8 cellular contexts compared by ENCODE assay signal in the genomic region with DNA sequence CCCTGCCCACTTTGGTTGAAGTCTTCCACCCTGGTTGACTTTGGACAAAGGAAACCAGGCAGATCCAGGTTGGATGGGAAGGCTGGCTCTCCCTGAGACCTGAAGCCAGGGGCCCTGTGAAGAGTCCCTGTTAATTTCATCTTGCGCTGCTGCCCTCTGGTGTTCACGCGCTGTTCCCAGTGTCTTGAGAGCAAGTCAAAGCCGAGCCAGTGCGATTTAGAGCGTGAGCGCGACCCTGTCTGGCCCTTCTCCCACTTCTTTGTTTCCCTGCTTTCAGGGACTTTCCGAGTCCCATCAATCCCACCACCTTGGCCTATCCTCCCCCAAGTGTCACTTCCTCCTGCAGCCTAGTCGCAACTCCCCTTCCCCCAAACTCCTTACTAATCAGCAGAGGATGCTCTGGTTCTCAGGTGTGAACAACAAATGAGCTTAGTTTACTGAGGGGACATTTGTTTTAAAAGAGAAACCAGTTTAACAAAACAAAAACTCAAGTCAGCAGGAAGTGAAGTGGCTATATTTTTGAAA. TPM values are rescaled to one million over a fixed set of nuclear protein-coding genes. Genes with fewer than 3 reads are reported as not detected.
DNase-seq lines count a peak whose midpoint lies in the region; ATAC-seq, FAIRE-seq and TF ChIP-seq lines count a peak whose summit lies in the region.

No MANE protein-coding gene starts in this region.

- no peaks in the 10 kb centered on the region for H3K79me2 ChIP-seq in astrocyte (ENCODE audit: insufficient read depth, low read length)

- H3K27me3 Mint-ChIP-seq in astrocyte (ENCODE audit: low read depth, unreplicated experiment), result peaks cover 10% of the 10 kb centered on the region

- H3K4me3 ChIP-seq in SJCRH30 (no peak overlapping the region), astrocyte (ENCODE audit: insufficient read depth, low read depth, low read length) (no peak overlapping the region), iPS DF 6.9 (ENCODE audit: low read length) (no peak overlapping the region)

- H3K27ac Mint-ChIP-seq in astrocyte (ENCODE audit: unreplicated experiment), result no peak overlapping the region

- no peaks in the 10 kb centered on the region for H3K36me3 Mint-ChIP-seq in astrocyte (ENCODE audit: low read depth, unreplicated experiment)

- ATAC-seq in HG02678 (IDR thresholded peaks at IDR 0.05; ENCODE audit: unreplicated experiment) (peak; percentile 38), HG02571 (IDR thresholded peaks at IDR 0.05; ENCODE audit: unreplicated experiment) (no peak), GM18858 (IDR thresholded peaks at IDR 0.05; ENCODE audit: unreplicated experiment) (no peak)

- H3K36me3 ChIP-seq in SJCRH30, result no peaks in the 10 kb centered on the region
- H3K36me3 ChIP-seq in astrocyte (ENCODE audit: insufficient read depth, low read length), result no peaks in the 10 kb centered on the region
- no peaks in the 10 kb centered on the region for H3K36me3 ChIP-seq in iPS DF 6.9 (ENCODE audit: control insufficient read depth, insufficient read depth, low read length)

- no peak for FAIRE-seq in astrocyte (lab: Jason Lieb, UNC)

- peak; percentile 82 for TF ChIP-seq CTCF in astrocyte (IDR thresholded peaks at IDR 0.05; ENCODE audit: insufficient read depth, low read depth, low read length)

- peak overlapping the region; percentile 40 for H3K9ac ChIP-seq in astrocyte (ENCODE audit: low read length)

- no peaks in the 10 kb centered on the region for H3K4me1 ChIP-seq in SJCRH30
- peaks cover 2% of the 10 kb centered on the region for H3K4me1 ChIP-seq in astrocyte (ENCODE audit: insufficient read depth, low read length)
- H3K4me1 ChIP-seq in iPS DF 6.9 (ENCODE audit: control insufficient read depth, insufficient read depth, low read length), result peaks cover 3% of the 10 kb centered on the region; the same call in 1 of the 2 replicates

- H2AFZ ChIP-seq in astrocyte (ENCODE audit: low read depth, low read length), result peak overlapping the region; percentile 73

- H3K9me3 Mint-ChIP-seq in astrocyte (ENCODE audit: unreplicated experiment), result peaks cover 5% of the 10 kb centered on the region

- H3K27ac ChIP-seq in SJCRH30, result no peak overlapping the region
- no peak overlapping the region for H3K27ac ChIP-seq in astrocyte (ENCODE audit: low read depth, low read length)
- H3K27ac ChIP-seq in iPS DF 6.9 (ENCODE audit: low read length), result no peak overlapping the region

- no CpG with 5 or more reads among the region's 10 CpGs for WGBS in iPS DF 6.9 (ENCODE audit: insufficient coverage, insufficient read length)

- H3K4me1 Mint-ChIP-seq in astrocyte (ENCODE audit: low read depth, unreplicated experiment), result no peaks in the 10 kb centered on the region

- no peaks in the 10 kb centered on the region for H3K27me3 ChIP-seq in SJCRH30
- no peaks in the 10 kb centered on the region for H3K27me3 ChIP-seq in astrocyte (ENCODE audit: insufficient read depth, low read length)
- H3K27me3 ChIP-seq in iPS DF 6.9 (ENCODE audit: control insufficient read depth, insufficient read depth, low read length), result no peaks in the 10 kb centered on the region

- H3K4me3 Mint-ChIP-seq in astrocyte (ENCODE audit: unreplicated experiment), result peak overlapping the region; percentile 37

- no peaks in the 10 kb centered on the region for H4K20me1 ChIP-seq in astrocyte (ENCODE audit: insufficient read depth, low read length)

- DNase-seq in ELR (ENCODE audit: low read depth) (peak; percentile 84), SJCRH30 (peak; percentile 82 to 92), astrocyte (ENCODE audit: low read depth) (peak; percentile 45), iPS DF 6.9 (ENCODE audit: low read depth, low spot score) (peak; percentile 95)
- DNase-seq in stimulated activated CD4-positive, alpha-beta T cell treated with anti-CD3 and anti-CD28 coated beads, Interleukin-12 subunit alpha, Interleukin-12 subunit beta, amount 100 ng/mL, for 4 hours, result peak; percentile 92

- H3K9me3 ChIP-seq in SJCRH30 (replicated peaks) (no peaks in the 10 kb centered on the region), astrocyte (ENCODE audit: insufficient read depth, low read depth, low read length) (no peaks in the 10 kb centered on the region), iPS DF 6.9 (ENCODE audit: control insufficient read depth, insufficient read depth, low read length) (no peaks in the 10 kb centered on the region)

- H3K4me2 ChIP-seq in astrocyte (ENCODE audit: low read length), result peak overlapping the region; percentile 78

RNA-seq across cellular contexts. Expression of a gene that starts 25.8 kb away (rescaled TPM):
- 0.08 and 0.51 TPM in 2 replicates for total RNA-seq in SJCRH30 (2014; rRNA removed; shearing (Covaris generic))
- total RNA-seq in astrocyte, result 2.8 and 3.4 TPM in 2 replicates

Comparison
In these comparisons a context has a peak if more than half of its experiments do, and no peak if none do; other contexts are left out.
1. DNase-seq: peak in every context shown above with its lines; median percentile 95 in iPS DF 6.9; 92 in stimulated activated CD4-positive, alpha-beta T cell treated with anti-CD3 and anti-CD28 coated beads, Interleukin-12 subunit alpha, Interleukin-12 subunit beta, amount 100 ng/mL, for 4 hours; 87 in SJCRH30; 84 in ELR; 45 in astrocyte.